ENCODE assay signal across 10 cellular contexts in the genomic region with DNA sequence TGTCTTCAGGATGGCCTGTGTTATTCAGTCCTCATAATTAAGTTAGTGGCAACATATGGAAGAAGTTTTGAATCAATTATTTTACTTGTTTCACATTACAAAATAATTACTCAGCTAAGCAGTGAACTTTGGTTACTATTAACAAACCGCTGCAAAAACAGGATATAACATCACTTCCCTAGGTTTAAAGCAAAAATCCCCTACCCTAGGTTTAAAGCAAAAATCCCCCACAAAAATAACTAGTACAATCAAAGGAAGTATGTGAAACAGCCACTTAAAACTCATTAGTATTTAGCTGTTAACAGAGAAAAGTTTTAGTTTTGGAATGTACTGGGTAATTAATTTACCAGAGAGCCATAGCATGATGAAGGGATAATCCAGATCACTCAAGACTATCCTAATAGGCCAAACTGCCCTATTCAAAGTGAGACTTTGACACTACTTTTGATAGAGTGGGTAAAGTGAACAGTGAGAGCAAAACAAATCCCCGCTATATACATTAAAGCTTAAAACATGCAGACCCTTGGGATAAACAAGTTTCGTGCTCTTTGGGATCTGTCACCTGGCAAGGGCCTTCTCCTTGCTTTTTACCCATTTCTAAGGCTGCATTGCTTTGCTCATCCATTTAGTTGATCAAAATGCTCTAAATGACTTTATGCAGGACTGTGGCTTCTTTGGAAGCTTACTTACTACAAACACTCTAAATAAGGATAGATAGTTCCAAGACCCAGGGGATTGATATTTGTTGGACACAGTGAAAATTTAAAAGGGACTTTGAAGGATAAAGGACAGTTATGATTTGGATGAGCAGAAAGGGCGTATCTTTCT. TPM values are rescaled to one million over a fixed set of nuclear protein-coding genes. Genes with fewer than 3 reads are reported as not detected.
DNase-seq lines count a peak whose midpoint lies in the region; ATAC-seq, FAIRE-seq and TF ChIP-seq lines count a peak whose summit lies in the region.
"Had no signal": no experiment of that assay in that cellular context is flagged by ENCODE, and none has a peak within 500 bp of the region (broad histone marks: within the 10 kb centered on the region; RNA-seq: fewer than 3 reads in every experiment).

No MANE protein-coding gene starts in this region.

- H3K9me3 ChIP-seq in A673 (ENCODE audit: low read depth, low read length, poor library complexity, severe bottlenecking): no peaks in the 10 kb centered on the region

- DNase-seq in A673 (ENCODE audit: low spot score) (peak; percentile 53), NCI-H1436 treated with DMSO at 0.1 percent for 48 hours (lab: John Stamatoyannopoulos, UW) (no peak), SW480 (ENCODE audit: low spot score) (no peak), frontal cortex (ENCODE audit: low spot score in 2 of 2) (no peak)
- DNase-seq in central memory CD4-positive, alpha-beta T cell: peak; percentile 77
- no peak for DNase-seq in stimulated activated CD4-positive, alpha-beta T cell treated with anti-CD3 and anti-CD28 coated beads, Interleukin-2, amount 100 ng/mL, for 48 hours

- CTCF ChIA-PET in A673 (lab: Charles Lee): no interaction called here

- no peak for TF ChIP-seq CTCF in A673 (conservative IDR thresholded peaks at IDR 0.05; ENCODE audit: low read depth, low read length)

- H3K27ac ChIP-seq in A673 (ENCODE audit: low read depth, low read length, poor library complexity, severe bottlenecking): peak overlapping the region; percentile 64

- peaks cover 15% of the 10 kb centered on the region for H3K4me1 ChIP-seq in A673 (ENCODE audit: insufficient read depth, low read length, poor library complexity, severe bottlenecking)

- no TSS peak for BruUV-seq in A673 (replicated peaks; lab: Mats Ljungman, UMichigan)

- intact Hi-C loops in A673 (cut with micrococcal nuclease; ENCODE audit: unreplicated experiment): no loop called here

- FAIRE-seq in frontal cortex (lab: Jason Lieb, UNC): no peak
- FAIRE-seq: RCC 7860 had no signal

- H3K27me3 ChIP-seq in A673 (replicated peaks; ENCODE audit: insufficient read depth, low read depth, low read length, poor library complexity): no peaks in the 10 kb centered on the region

- POLR2A ChIA-PET in A673 (lab: Charles Lee; ENCODE audit: low non-redundant PET): no interaction called here

- no peaks in the 10 kb centered on the region for H3K36me3 ChIP-seq in A673 (ENCODE audit: insufficient read depth, low read length, poor library complexity, severe bottlenecking)

- ATAC-seq in GM18909 (IDR thresholded peaks at IDR 0.05; ENCODE audit: poor library complexity, unreplicated experiment) (peak; percentile 89), HG03159 (IDR thresholded peaks at IDR 0.05; ENCODE audit: unreplicated experiment) (peak; percentile 78)

- H3K4me3 ChIP-seq in A673 (ENCODE audit: low read depth, low read length, poor library complexity, severe bottlenecking): no peak overlapping the region

RNA-seq across cellular contexts. Expression of gene GPR174, which starts 36.4 kb away (rescaled TPM):
- total RNA-seq in A673 (2021) (27.1 and 31.7 TPM in 2 replicates), frontal cortex (not detected)
- total RNA-seq: epithelial cell of proximal tubule had no signal

Comparison
In these comparisons a context has a peak if more than half of its experiments do, and no peak if none do; other contexts are left out.
1. DNase-seq: peak in A673 (single experiment) and central memory CD4-positive, alpha-beta T cell (single experiment); none in NCI-H1436 treated with DMSO at 0.1 percent for 48 hours (single experiment), SW480 (single experiment), frontal cortex (0 of 2) and stimulated activated CD4-positive, alpha-beta T cell treated with anti-CD3 and anti-CD28 coated beads, Interleukin-2, amount 100 ng/mL, for 48 hours (0 of 2).
2. RNA of gene GPR174, which starts 36.4 kb away (total RNA-seq): 27.1 to 31.7 TPM in A673; not detected in frontal cortex (single experiment); every median in the first group is over 10 times any median in the second.